12 cellular contexts compared by ENCODE assay signal in genomic region chr2:215811003-215811402, GRCh38.
DNase-seq lines count a peak whose midpoint lies in the region; ATAC-seq and TF ChIP-seq lines count a peak whose summit lies in the region.
"Had no signal": no experiment of that assay in that cellular context is flagged by ENCODE, and none has a peak within 500 bp of the region (broad histone marks: within the 10 kb centered on the region; RNA-seq: fewer than 3 reads in every experiment).

No MANE protein-coding gene starts in this region.

- H3K4me1 ChIP-seq in BE2C (no peaks in the 10 kb centered on the region; the same call in 1 of the 2 replicates), spleen (peaks cover 9 to 32% (median 19%) of the 10 kb centered on the region in 6 donors)
- H3K4me1 ChIP-seq: uterus had no signal

- H3K36me3 ChIP-seq in BE2C (no peaks in the 10 kb centered on the region), spleen (no peaks in the 10 kb centered on the region)
- H3K36me3 ChIP-seq: MG63, uterus had no signal

- H3K9me3 Mint-ChIP-seq in central memory CD8-positive, alpha-beta T cell: no peaks in the 10 kb centered on the region

- intact Hi-C loops in spleen (cut with DNase I; ENCODE audit: low total_unique reads): no loop called here

- no peak for DNase-seq in central memory CD8-positive, alpha-beta T cell (ENCODE audit: low spot score in 2 of 2)
- no peak for DNase-seq in activated naive CD4-positive, alpha-beta T cell treated with Interleukin-2 at 50 U/mL for 16 hours
- DNase-seq in BE2C (no peak), spleen (no peak), NCI-H82 treated with DMSO at 0.1 percent for 48 hours (lab: John Stamatoyannopoulos, UW; ENCODE audit: unreplicated experiment) (no peak)
- DNase-seq: DMS153, kidney glomerular epithelial cell, MG63, uterus had no signal

- H3K4me3 ChIP-seq in BE2C (ENCODE audit: low read depth, low read length) (no peak overlapping the region), spleen (no peak overlapping the region)
- H3K4me3 ChIP-seq: MG63, uterus had no signal

- no peak for TF ChIP-seq POLR2A in spleen (IDR thresholded peaks at IDR 0.05)

- WGBS in spleen, 5 donors: 70 to 80% (median 76%) methylated on average over 3 of the region's 3 CpGs

- no peaks in the 10 kb centered on the region for H3K27me3 ChIP-seq in BE2C
- no peaks in the 10 kb centered on the region for H3K27me3 ChIP-seq in spleen (replicated peaks in 1 of 7)
- H3K27me3 ChIP-seq: MG63, uterus had no signal

- H3K27me3 Mint-ChIP-seq in central memory CD8-positive, alpha-beta T cell: peaks cover 15% of the 10 kb centered on the region

- no peak for TF ChIP-seq CTCF in BE2C (IDR thresholded peaks at IDR 0.05; ENCODE audit: low read depth, low read length)
- no peak for TF ChIP-seq CTCF in spleen (IDR thresholded peaks at IDR 0.05 in 8 of 11, conservative IDR thresholded peaks at IDR 0.05 in 3 of 11)

- peaks cover 22% of the 10 kb centered on the region for H3K4me1 Mint-ChIP-seq in central memory CD8-positive, alpha-beta T cell

- H3K36me3 Mint-ChIP-seq in central memory CD8-positive, alpha-beta T cell (ENCODE audit: insufficient read depth): no peaks in the 10 kb centered on the region

- peak overlapping the region; percentile 56 for H3K4me3 Mint-ChIP-seq in central memory CD8-positive, alpha-beta T cell

- ATAC-seq in GM18861 (IDR thresholded peaks at IDR 0.05; ENCODE audit: unreplicated experiment): peak; percentile 24
- peak; percentile 38 for ATAC-seq in GM21515 (IDR thresholded peaks at IDR 0.05; ENCODE audit: unreplicated experiment)
- ATAC-seq in HG03135 (IDR thresholded peaks at IDR 0.05; ENCODE audit: unreplicated experiment): peak; percentile 31
- no peak for ATAC-seq in central memory CD8-positive, alpha-beta T cell (replicated peaks; ENCODE audit: extremely low read depth, poor library complexity, severe bottlenecking)

- no peak overlapping the region for H3K27ac Mint-ChIP-seq in central memory CD8-positive, alpha-beta T cell (ENCODE audit: low read depth)

- H3K9me3 ChIP-seq in BE2C (no peaks in the 10 kb centered on the region), spleen (no peaks in the 10 kb centered on the region)
- H3K9me3 ChIP-seq: MG63, uterus had no signal

- H3K27ac ChIP-seq in spleen: no peak overlapping the region
- H3K27ac ChIP-seq: uterus had no signal
